In the genomic region with DNA sequence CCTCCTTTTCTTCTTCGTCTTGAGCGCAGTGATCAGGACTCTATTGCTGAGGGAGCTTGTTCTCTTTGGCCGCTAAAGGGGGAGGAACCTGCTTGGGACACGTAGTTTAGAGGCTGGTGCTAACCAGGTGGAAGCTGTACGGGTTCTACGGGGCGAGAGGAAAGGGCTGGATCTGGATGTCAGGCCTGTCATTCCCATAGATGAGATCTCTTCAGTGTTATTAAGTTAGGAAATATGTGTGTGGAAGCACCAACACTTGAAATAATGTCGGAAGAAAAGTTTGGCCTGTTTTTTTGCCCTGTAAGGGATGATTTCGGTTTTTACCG, we compare ENCODE assay signal across 9 cellular contexts. TPM values are rescaled to one million over a fixed set of nuclear protein-coding genes. Genes with fewer than 3 reads are reported as not detected.
A peak's percentile ranks its signal among the peaks of the same experiment; 100 is the strongest.
DNase-seq lines count a peak whose midpoint lies in the region; ATAC-seq and TF ChIP-seq lines count a peak whose summit lies in the region.
"Had no signal": no experiment of that assay in that cellular context is flagged by ENCODE, and none has a peak within 500 bp of the region (broad histone marks: within the 10 kb centered on the region; RNA-seq: fewer than 3 reads in every experiment).

No MANE protein-coding gene starts in this region.

- peak overlapping the region; percentile 75 for H3K14ac ChIP-seq in trophoblast cell (ENCODE audit: low read length)

- H3K4me1 ChIP-seq in A673 (ENCODE audit: insufficient read depth, low read length, poor library complexity, severe bottlenecking) (no peaks in the 10 kb centered on the region), heart right ventricle (peaks cover 5 to 47% (median 38%) of the 10 kb centered on the region in 9 donors), trophoblast cell (ENCODE audit: control insufficient read depth in 1 of 2, insufficient read depth in 2 of 2, low read length in 2 of 2) (peaks cover 4 to 9% of the 10 kb centered on the region in 2 experiments)

- TF ChIP-seq CTCF in A673 (conservative IDR thresholded peaks at IDR 0.05; ENCODE audit: low read depth, low read length) = no peak
- no peak for TF ChIP-seq CTCF in GM10248 (IDR thresholded peaks at IDR 0.05; ENCODE audit: control extremely low read depth, extremely low read depth, low read depth, missing control alignments)
- TF ChIP-seq CTCF in NB4 (IDR thresholded peaks at IDR 0.05; ENCODE audit: low read depth, low read length) = no peak
- no peak for TF ChIP-seq CTCF in heart right ventricle (IDR thresholded peaks at IDR 0.05)

- DNase-seq in A673 (ENCODE audit: low spot score) (no peak), GM10248 (ENCODE audit: extremely low spot score) (peak; percentile 38), NB4 (ENCODE audit: low read depth) (no peak), heart right ventricle (no peak), trophoblast cell (peak; percentile 56 to 75)
- peak; percentile 26 for DNase-seq in activated naive CD4-positive, alpha-beta T cell treated with anti-CD3 and anti-CD28 coated beads, Interleukin-2, amount 50 U/mL, for 16 hours
- DNase-seq in effector CD4-positive, alpha-beta T cell = no peak

- peak overlapping the region; percentile 89 for H4K8ac ChIP-seq in trophoblast cell (ENCODE audit: low read depth, low read length)

- peak overlapping the region; percentile 54 for H3K4ac ChIP-seq in trophoblast cell (ENCODE audit: low read depth, low read length)

- H3K4me3 ChIP-seq in A673 (ENCODE audit: low read depth, low read length, poor library complexity, severe bottlenecking) (peak overlapping the region; percentile 82), NB4 (ENCODE audit: low read depth, low read length) (peak overlapping the region; percentile 99), heart right ventricle (peak overlapping the region; percentile 83 to 99 (median 91)), trophoblast cell (ENCODE audit: low read depth, low read length) (peak overlapping the region; percentile 85)

- peaks cover 8% of the 10 kb centered on the region for H3K79me1 ChIP-seq in trophoblast cell (ENCODE audit: low read length)

- ATAC-seq in HG02588 (IDR thresholded peaks at IDR 0.05; ENCODE audit: unreplicated experiment) (peak; percentile 46), heart right ventricle (peak; percentile 28 to 74 (median 59))

- no peak for TF ChIP-seq POLR2A in NB4 (IDR thresholded peaks at IDR 0.05; ENCODE audit: extremely low read depth, insufficient read length)

- no peak overlapping the region for H2AFZ ChIP-seq in trophoblast cell (ENCODE audit: insufficient read depth, low read length, poor library complexity)

- peak overlapping the region; percentile 89 for H3K9ac ChIP-seq in trophoblast cell (ENCODE audit: low read length)

- peak overlapping the region; percentile 82 for H3K27ac ChIP-seq in A673 (ENCODE audit: low read depth, low read length, poor library complexity, severe bottlenecking)
- peak overlapping the region in 9 of 10 donors; percentile 80 to 93 (median 88) for H3K27ac ChIP-seq in heart right ventricle
- H3K27ac ChIP-seq in trophoblast cell (ENCODE audit: low read depth, low read length) = peak overlapping the region; percentile 88

- POLR2A ChIA-PET in A673 (lab: Charles Lee; ENCODE audit: low non-redundant PET) = no interaction called here
- POLR2A ChIA-PET in GM10248 (lab: Yijun Ruan, JAX) = no interaction called here

- H4K91ac ChIP-seq in trophoblast cell (ENCODE audit: low read depth, low read length) = peak overlapping the region; percentile 85

- H2AK5ac ChIP-seq in trophoblast cell (ENCODE audit: low read length) = no peak overlapping the region

- WGBS in heart right ventricle, 2 donors = 1 to 3% methylated on average over 10 of the region's 10 CpGs
- no CpG with 5 or more reads among the region's 10 CpGs for WGBS in trophoblast cell (ENCODE audit: extremely low coverage, insufficient coverage, insufficient read length)

- H3K36me3 ChIP-seq in A673 (ENCODE audit: insufficient read depth, low read length, poor library complexity, severe bottlenecking) (peaks cover 32% of the 10 kb centered on the region), heart right ventricle (peaks cover 0 to 50% (median 26%) of the 10 kb centered on the region in 9 donors), trophoblast cell (ENCODE audit: control insufficient read depth in 1 of 2, insufficient read depth in 2 of 2, low read length in 2 of 2) (peaks cover 9% of the 10 kb centered on the region in 2 experiments)

- H3K4me2 ChIP-seq in trophoblast cell (ENCODE audit: low read length) = peak overlapping the region; percentile 44

- CTCF ChIA-PET in A673 (lab: Charles Lee) (no interaction called here), GM10248 (lab: Yijun Ruan, JAX) (interaction anchor here (1.0 to 2.1 kb wide), 6 partner anchors 10 to 332 kb away, joined by 3 to 8 read pairs (median 4); partner anchors contain the start of genes PAICS and PPAT)

- H4K12ac ChIP-seq in trophoblast cell (ENCODE audit: low read depth, low read length) = no peak overlapping the region

- intact Hi-C loops in A673 (cut with micrococcal nuclease; ENCODE audit: unreplicated experiment) = no loop called here
- intact Hi-C loops in heart right ventricle (cut with DNase I) = loop anchor here in 1 of 10 donors (10.0 kb wide), 1 partner anchor 507 kb away; the partner anchor contains the start of genes NOA1 and POLR2B

- H3K79me2 ChIP-seq in trophoblast cell (ENCODE audit: control insufficient read depth, insufficient read depth, low read length, poor library complexity) = peaks cover 4% of the 10 kb centered on the region

- H2BK120ac ChIP-seq in trophoblast cell (ENCODE audit: insufficient read depth, low read length, poor library complexity) = no peak overlapping the region

- H3K23ac ChIP-seq in trophoblast cell (ENCODE audit: low read length) = no peak overlapping the region

- H3K18ac ChIP-seq in trophoblast cell (ENCODE audit: low read length) = no peak overlapping the region

- H2BK12ac ChIP-seq in trophoblast cell (ENCODE audit: low read length) = no peak overlapping the region

- H2BK5ac ChIP-seq in trophoblast cell (ENCODE audit: low read depth, low read length, poor library complexity) = no peak overlapping the region

- no TSS peak for BruUV-seq in A673 (replicated peaks; lab: Mats Ljungman, UMichigan)

- H3K9me3 ChIP-seq in A673 (ENCODE audit: low read depth, low read length, poor library complexity, severe bottlenecking) (no peaks in the 10 kb centered on the region), heart right ventricle (no peaks in the 10 kb centered on the region), trophoblast cell (ENCODE audit: insufficient read depth, low read depth, low read length) (no peaks in the 10 kb centered on the region)

- H3K27me3 ChIP-seq in A673 (replicated peaks; ENCODE audit: insufficient read depth, low read depth, low read length, poor library complexity) (no peaks in the 10 kb centered on the region), heart right ventricle (no peaks in the 10 kb centered on the region), trophoblast cell (ENCODE audit: insufficient read depth, low read length) (no peaks in the 10 kb centered on the region)

RNA-seq across cellular contexts. Expression of gene SRP72, which starts 0.6 kb away (rescaled TPM):
- total RNA-seq in A673 (2021) = 82.9 and 87.4 TPM in 2 replicates
- total RNA-seq in heart right ventricle = 10 to 100 TPM; 36.7 to 54.5 (median 41.8) TPM
- 10 to 100 TPM; 22.8 to 27.4 TPM for polyA plus RNA-seq in heart right ventricle
- 199 and 210 TPM in 2 replicates for polyA plus RNA-seq in trophoblast cell (2013)

RNA-seq across cellular contexts. Expression of gene PAICS, which starts 32.0 kb away (rescaled TPM):
- total RNA-seq in A673 (2021) (190 and 209 TPM in 2 replicates), heart right ventricle (10 to 100 TPM; 20.2 to 32.5 (median 24.7) TPM)
- 10 to 100 TPM; 14.0 to 36.9 TPM for polyA plus RNA-seq in heart right ventricle
- 108 TPM in 2 replicates for polyA plus RNA-seq in trophoblast cell (2013)

RNA-seq across cellular contexts. Expression of gene PPAT, which starts 32.6 kb away (rescaled TPM):
- 38.6 and 41.6 TPM in 2 replicates for total RNA-seq in A673 (2021)
- 1 to 10 TPM; 1.8 to 5.2 (median 3.1) TPM for total RNA-seq in heart right ventricle
- 1 to 10 TPM in 1 of 2 donors, under 1 TPM in 1; 0.66 to 2.7 TPM for polyA plus RNA-seq in heart right ventricle
- polyA plus RNA-seq in trophoblast cell (2013) = 12.5 TPM in 2 replicates

RNA-seq across cellular contexts. Expression of gene ARL9, which starts 37.5 kb away (rescaled TPM):
- 0.20 and 0.24 TPM in 2 replicates for total RNA-seq in A673 (2021)
- total RNA-seq in heart right ventricle = under 1 TPM in 1 of 10 donors, not detected in 9; 0.19 TPM
- polyA plus RNA-seq in heart right ventricle = under 1 TPM in 1 of 2 donors, not detected in 1; 0.09 TPM
- 0.15 and 0.26 TPM in 2 replicates for polyA plus RNA-seq in trophoblast cell (2013)
- total RNA-seq: NCI-H460 had no signal

Comparison
In these comparisons a context has a peak if more than half of its experiments do, and no peak if none do; other contexts are left out.
1. DNase-seq: peak in GM10248 (single experiment), activated naive CD4-positive, alpha-beta T cell treated with anti-CD3 and anti-CD28 coated beads, Interleukin-2, amount 50 U/mL, for 16 hours (single experiment) and trophoblast cell (2 of 2); none in A673 (single experiment), NB4 (single experiment), heart right ventricle (0 of 2) and effector CD4-positive, alpha-beta T cell (single experiment).
2. Peak in every context shown above with its lines, with median percentiles within 50 percentile points of each other: H3K27ac ChIP-seq and H3K4me3 ChIP-seq.